22 cellular contexts compared by ENCODE assay signal in the genomic region with DNA sequence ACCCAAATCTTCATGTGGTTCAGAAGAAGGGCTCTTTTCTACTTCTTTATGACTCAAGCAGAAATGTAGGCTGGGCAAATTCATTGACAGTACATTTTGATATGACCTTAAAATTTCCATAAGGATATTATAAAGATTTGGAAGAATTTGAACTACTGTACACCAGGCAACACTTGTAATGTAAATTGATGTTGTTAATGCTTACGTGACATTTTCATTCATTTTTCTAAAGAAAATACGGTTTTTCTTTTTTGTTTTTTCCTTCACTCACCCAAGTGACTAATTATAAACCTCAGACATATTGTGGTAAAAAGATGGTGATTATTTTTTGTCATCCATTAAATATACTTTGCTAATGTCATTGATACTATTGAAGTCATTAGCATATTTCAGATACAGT. TPM values are rescaled to one million over a fixed set of nuclear protein-coding genes. Genes with fewer than 3 reads are reported as not detected.
A peak's percentile ranks its signal among the peaks of the same experiment; 100 is the strongest.
DNase-seq lines count a peak whose midpoint lies in the region; ATAC-seq, FAIRE-seq and TF ChIP-seq lines count a peak whose summit lies in the region.
"Had no signal": no experiment of that assay in that cellular context is flagged by ENCODE, and none has a peak within 500 bp of the region (broad histone marks: within the 10 kb centered on the region; RNA-seq: fewer than 3 reads in every experiment).

No MANE protein-coding gene starts in this region.

- TF ChIP-seq RAD21 in HepG2 (CRISPR knock-in tag; IDR thresholded peaks at IDR 0.05) = no peak

- CTCF ChIA-PET in HepG2 (lab: Yijun Ruan, JAX; ENCODE audit: low intra/inter-chr PET ratio, low total read pairs) (no interaction called here), PC-3 (lab: Charles Lee) (no interaction called here)

- POLR2A ChIA-PET in HepG2 (lab: Yijun Ruan, JAX) (interaction anchor here (1.4 kb wide), 2 partner anchors 15 to 18 kb away, joined by 3 to 6 read pairs; no protein-coding TSS in a partner anchor), PC-3 (lab: Charles Lee; ENCODE audit: unreplicated experiment) (no interaction called here)

- no peak overlapping the region for H3K27ac ChIP-seq in HepG2 (ENCODE audit: extremely low read length, insufficient read depth, low read length)
- H3K27ac ChIP-seq in right lobe of liver = no peak overlapping the region
- peak overlapping the region; percentile 84 for H3K27ac ChIP-seq in PC-3 (ENCODE audit: low read length)
- peak overlapping the region; percentile 21 to 84 (median 66) for H3K27ac ChIP-seq in body of pancreas
- H3K27ac ChIP-seq: BLaER1 treated with 17β-estradiol and CSF1 and Interleukin-3, amounts not matched to agents 10 nM and 100 nM; KMS-11; RWPE1; SK-N-MC had no signal

- TF ChIP-seq POLR2A in HepG2 (IDR thresholded peaks at IDR 0.05; ENCODE audit: insufficient read depth in 1 of 2, low read depth in 2 of 2, low read length in 2 of 2) = no peak
- TF ChIP-seq POLR2A in right lobe of liver (IDR thresholded peaks at IDR 0.05) = no peak
- no peak for TF ChIP-seq POLR2A in body of pancreas (IDR thresholded peaks at IDR 0.05)

- H3K27me3 ChIP-seq in HepG2 (ENCODE audit: control insufficient read depth in 1 of 2, insufficient read depth in 2 of 2, low read length in 2 of 2) = no peaks in the 10 kb centered on the region
- no peaks in the 10 kb centered on the region for H3K27me3 ChIP-seq in right lobe of liver
- no peaks in the 10 kb centered on the region for H3K27me3 ChIP-seq in PC-3 (ENCODE audit: low read length)
- no peaks in the 10 kb centered on the region for H3K27me3 ChIP-seq in body of pancreas
- H3K27me3 ChIP-seq: BLaER1 treated with 17β-estradiol and CSF1 and Interleukin-3, amounts not matched to agents 10 nM and 100 nM had no signal

- ATAC-seq in HepG2 (no peak), right lobe of liver (no peak), PC-3 (no peak), body of pancreas (no peak)
- ATAC-seq: Panc1 had no signal

- H3K4me3 ChIP-seq in HepG2 (replicated peaks in 1 of 3; ENCODE audit: insufficient read depth in 1 of 3, low read depth in 2 of 3, low read length in 3 of 3) (no peak overlapping the region), right lobe of liver (no peak overlapping the region), PC-3 (ENCODE audit: low read length) (peak overlapping the region; percentile 42; the same call in 1 of the 2 replicates), body of pancreas (no peak overlapping the region)
- H3K4me3 ChIP-seq: BLaER1 treated with 17β-estradiol and CSF1 and Interleukin-3, amounts not matched to agents 10 nM and 100 nM; GM23248; SK-N-MC had no signal

- intact Hi-C loops in HepG2 (cut with micrococcal nuclease; ENCODE audit: unreplicated experiment) (no loop called here), right lobe of liver (cut with DNase I) (no loop called here), PC-3 (cut with micrococcal nuclease) (no loop called here), body of pancreas (cut with DNase I) (no loop called here)

- H4K20me1 ChIP-seq in HepG2 (ENCODE audit: insufficient read depth, low read length) = peaks cover 9% of the 10 kb centered on the region; the same call in 1 of the 2 replicates
- H4K20me1 ChIP-seq in PC-3 (ENCODE audit: low read length) = no peaks in the 10 kb centered on the region

- in situ Hi-C loops in HepG2 (cut with HindIII; ENCODE audit: extremely low pct_ligation_motif_present, low pct_unique_long_range_greater_than_20kb) = no loop called here

- H3K36me3 ChIP-seq in HepG2 (replicated peaks in 1 of 2; ENCODE audit: control insufficient read depth in 1 of 2, insufficient read depth in 2 of 2, low read length in 2 of 2) (no peaks in the 10 kb centered on the region), right lobe of liver (no peaks in the 10 kb centered on the region), PC-3 (ENCODE audit: low read depth, low read length) (no peaks in the 10 kb centered on the region), body of pancreas (replicated peaks in 1 of 2; ENCODE audit: insufficient read depth in 1 of 2, low read depth in 2 of 2) (no peaks in the 10 kb centered on the region)

- no TSS peak for BruUV-seq in HepG2 (replicated peaks; lab: Mats Ljungman, UMichigan)
- BruUV-seq in PC-3 (replicated peaks; lab: Mats Ljungman, UMichigan) = no TSS peak

- DNase-seq in HepG2 (ENCODE audit: low spot score) = no peak
- DNase-seq in right lobe of liver = no peak
- no peak for DNase-seq in PC-3
- no peak for DNase-seq in body of pancreas
- DNase-seq in SHP77 treated with DMSO at 0.1 percent for 48 hours (lab: John Stamatoyannopoulos, UW) = no peak
- DNase-seq in C1 segment of cervical spinal cord (lab: John Stamatoyannopoulos, UW) = no peak
- no peak for DNase-seq in NCI-H510A treated with DMSO at 0.1 percent for 48 hours (lab: John Stamatoyannopoulos, UW)
- DNase-seq: CD4-positive, alpha-beta memory T cell; COR-L47; GM23248; H9; MM.1S; NCI-H2029; NCI-H446 treated with DMSO at 0.1 percent for 48 hours; NCI-H69; SIG-M5 had no signal

- H3K9ac ChIP-seq in HepG2 (ENCODE audit: insufficient read depth, low read depth, low read length) (no peak overlapping the region), PC-3 (ENCODE audit: low read length) (peak overlapping the region; percentile 23; the same call in 1 of the 2 replicates)
- H3K9ac ChIP-seq: BLaER1 treated with 17β-estradiol and CSF1 and Interleukin-3, amounts not matched to agents 10 nM and 100 nM; GM23248; KMS-11 had no signal

- no peak overlapping the region for H2AFZ ChIP-seq in HepG2 (ENCODE audit: low read length)
- no peak overlapping the region for H2AFZ ChIP-seq in PC-3 (ENCODE audit: low read length)
- H2AFZ ChIP-seq: GM23248 had no signal

- H3K9me3 ChIP-seq in HepG2 (ENCODE audit: low read length) (no peaks in the 10 kb centered on the region), right lobe of liver (no peaks in the 10 kb centered on the region), PC-3 (ENCODE audit: low read length) (no peaks in the 10 kb centered on the region), body of pancreas (no peaks in the 10 kb centered on the region)
- H3K9me3 ChIP-seq: BLaER1 treated with 17β-estradiol and CSF1 and Interleukin-3, amounts not matched to agents 10 nM and 100 nM had no signal

- TF ChIP-seq CTCF in HepG2 (CRISPR knock-in tag; IDR thresholded peaks at IDR 0.05) (no peak), right lobe of liver (IDR thresholded peaks at IDR 0.05) (no peak), PC-3 (conservative IDR thresholded peaks at IDR 0.05; ENCODE audit: low read depth, low read length) (no peak), body of pancreas (IDR thresholded peaks at IDR 0.05) (no peak)

- peaks cover 68% of the 10 kb centered on the region for H3K4me1 ChIP-seq in HepG2 (ENCODE audit: insufficient read depth, low read length)
- peaks cover 0 to 46% (median 13%) of the 10 kb centered on the region in 4 donors for H3K4me1 ChIP-seq in right lobe of liver
- peaks cover 72% of the 10 kb centered on the region for H3K4me1 ChIP-seq in PC-3 (ENCODE audit: insufficient read depth, low read length)
- peaks cover 77% of the 10 kb centered on the region for H3K4me1 ChIP-seq in body of pancreas

- H3K79me2 ChIP-seq in HepG2 (ENCODE audit: insufficient read depth, low read length) (peaks cover 68% of the 10 kb centered on the region), PC-3 (ENCODE audit: low read length) (peaks cover 78% of the 10 kb centered on the region)

- no peak overlapping the region for H3K4me2 ChIP-seq in HepG2 (ENCODE audit: low read depth, low read length)
- H3K4me2 ChIP-seq in PC-3 (ENCODE audit: low read length) = peak overlapping the region; percentile 82
- H3K4me2 ChIP-seq: BLaER1 treated with 17β-estradiol and CSF1 and Interleukin-3, amounts not matched to agents 10 nM and 100 nM; KMS-11 had no signal

- TF ChIP-seq EP300 in HepG2 (IDR thresholded peaks at IDR 0.05; ENCODE audit: low read depth in 2 of 2, low read length in 2 of 2) (no peak), HepG2 (CRISPR knock-in tag; IDR thresholded peaks at IDR 0.05; ENCODE audit: borderline replicate concordance) (no peak)

- peaks cover 21% of the 10 kb centered on the region for H3F3A ChIP-seq in PC-3 (ENCODE audit: low read length, unreplicated experiment)

- no peak for FAIRE-seq in HepG2 (lab: Jason Lieb, UNC)
- FAIRE-seq: G401.6 had no signal

- 93% methylated on average over 2 of the region's 2 CpGs for WGBS in HepG2 (ENCODE audit: low lambda C conversion rate)
- 93% methylated on average over 2 of the region's 2 CpGs for WGBS in right lobe of liver (ENCODE audit: insufficient coverage, low coverage, low lambda C conversion rate, missing lambda C conversion rate)
- 73 to 83% methylated on average over 2 of the region's 2 CpGs for WGBS in body of pancreas, 2 donors

- H3K9me2 ChIP-seq in PC-3 (replicated peaks; ENCODE audit: low read length) = no peaks in the 10 kb centered on the region

TF ChIP-seq in HepG2, 621 proteins besides CTCF, POLR2A, EP300 and RAD21 (continues in another document):
- no peak for TF ChIP-seq ZNF724P (CRISPR knock-in tag; IDR thresholded peaks at IDR 0.05; ENCODE audit: borderline replicate concordance)
- peak; percentile 73 for TF ChIP-seq MAFF (IDR thresholded peaks at IDR 0.05; ENCODE audit: low read depth, low read length)
- no peak for TF ChIP-seq BORCS8-MEF2B (CRISPR knock-in tag; IDR thresholded peaks at IDR 0.05)

RNA-seq across cellular contexts. Expression of a gene that starts 17.4 kb away (rescaled TPM):
- total RNA-seq in HepG2 (2016; rRNA removed; fragmentation: Illumina TruSeq; extraction: Trizol) = 36.8 and 45.9 TPM in 2 replicates
- total RNA-seq in HepG2 (2016; cell fraction: cytosol; rRNA removed; fragmentation: Illumina TruSeq; extraction: Trizol; ENCODE audit: low read depth) = 17.9 and 21.2 TPM in 2 replicates
- total RNA-seq in HepG2 (2016; cell fraction: insoluble cytoplasmic fraction; rRNA removed; fragmentation: Illumina TruSeq; extraction: Trizol) = 36.6 and 50.6 TPM in 2 replicates
- total RNA-seq in HepG2 (2016; cell fraction: membrane; rRNA removed; fragmentation: Illumina TruSeq; extraction: Trizol) = 30.5 and 36.5 TPM in 2 replicates
- total RNA-seq in HepG2 (2016; cell fraction: nucleus; rRNA removed; fragmentation: Illumina TruSeq; extraction: Trizol) = 27.4 and 31.1 TPM in 2 replicates
- polyA plus RNA-seq in HepG2 (2011; rRNA removed) = 22.6 and 27.5 TPM in 2 replicates
- 12.5 and 16.4 TPM in 2 replicates for polyA plus RNA-seq in HepG2 (2011; cell fraction: cytosol; rRNA removed)
- 8.6 and 11.4 TPM in 2 replicates for polyA plus RNA-seq in HepG2 (2011; cell fraction: nucleus; rRNA removed)
- polyA plus RNA-seq in HepG2 (2012) = 19.6 and 29.6 TPM in 2 replicates
- polyA plus RNA-seq in HepG2 (2016; cell fraction: cytosol; fragmentation: Illumina TruSeq; extraction: Trizol; ENCODE audit: low read depth) = 3.8 and 5.1 TPM in 2 replicates
- polyA plus RNA-seq in HepG2 (2016; cell fraction: insoluble cytoplasmic fraction; fragmentation: Illumina TruSeq; extraction: Trizol; ENCODE audit: low read depth) = 41.1 and 41.2 TPM in 2 replicates
- 11.6 and 13.1 TPM in 2 replicates for polyA plus RNA-seq in HepG2 (2016; cell fraction: membrane; fragmentation: Illumina TruSeq; extraction: Trizol; ENCODE audit: low read depth)
- polyA plus RNA-seq in HepG2 (2016; cell fraction: nucleus; fragmentation: Illumina TruSeq; extraction: Trizol; ENCODE audit: insufficient read depth, low read depth) = 35.6 and 37.0 TPM in 2 replicates
- 9.2 and 13.7 TPM in 2 replicates for polyA minus RNA-seq in HepG2 (2011; rRNA and poly(A)+ RNA removed; ENCODE audit: low replicate concordance)
- 16.5 and 19.2 TPM in 2 replicates for polyA minus RNA-seq in HepG2 (2011; cell fraction: cytosol; rRNA and poly(A)+ RNA removed)
- 36.2 and 39.9 TPM in 2 replicates for polyA minus RNA-seq in HepG2 (2011; cell fraction: nucleus; rRNA and poly(A)+ RNA removed)
- total RNA-seq in right lobe of liver = 10 to 100 TPM; 14.9 to 24.4 (median 19.8) TPM
- 18.9 and 26.6 TPM in 2 replicates for total RNA-seq in PC-3 (2014; rRNA removed)
- 10 to 100 TPM; 32.0 to 52.9 TPM for total RNA-seq in body of pancreas

Comparison
In these comparisons a context has a peak if more than half of its experiments do, and no peak if none do; other contexts are left out.
1. H3K27ac ChIP-seq: peak in PC-3 (single experiment) and body of pancreas (4 of 4); none in HepG2 (single experiment) and right lobe of liver (0 of 3).